ENCODE assay signal across 1 cellular context in the genomic region with DNA sequence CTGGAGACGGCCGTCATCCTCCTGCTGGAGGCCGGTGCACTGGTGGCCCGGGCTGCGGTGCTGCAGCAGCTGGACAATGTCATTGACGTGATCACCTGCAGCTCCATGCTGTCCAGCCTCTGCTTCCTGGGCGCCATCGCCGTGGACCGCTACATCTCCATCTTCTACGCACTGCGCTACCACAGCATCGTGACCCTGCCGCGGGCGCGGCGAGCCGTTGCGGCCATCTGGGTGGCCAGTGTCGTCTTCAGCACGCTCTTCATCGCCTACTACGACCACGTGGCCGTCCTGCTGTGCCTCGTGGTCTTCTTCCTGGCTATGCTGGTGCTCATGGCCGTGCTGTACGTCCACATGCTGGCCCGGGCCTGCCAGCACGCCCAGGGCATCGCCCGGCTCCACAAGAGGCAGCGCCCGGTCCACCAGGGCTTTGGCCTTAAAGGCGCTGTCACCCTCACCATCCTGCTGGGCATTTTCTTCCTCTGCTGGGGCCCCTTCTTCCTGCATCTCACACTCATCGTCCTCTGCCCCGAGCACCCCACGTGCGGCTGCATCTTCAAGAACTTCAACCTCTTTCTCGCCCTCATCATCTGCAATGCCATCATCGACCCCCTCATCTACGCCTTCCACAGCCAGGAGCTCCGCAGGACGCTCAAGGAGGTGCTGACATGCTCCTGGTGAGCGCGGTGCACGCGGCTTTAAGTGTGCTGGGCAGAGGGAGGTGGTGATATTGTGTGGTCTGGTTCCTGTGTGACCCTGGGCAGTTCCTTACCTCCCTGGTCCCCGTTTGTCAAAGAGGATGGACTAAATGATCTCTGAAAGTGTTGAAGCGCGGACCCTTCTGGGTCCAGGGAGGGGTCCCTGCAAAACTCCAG.
TF ChIP-seq lines count a peak whose summit lies in the region.

No MANE protein-coding gene starts in this region.

TF ChIP-seq in SK-N-SH treated with all-trans-retinoic acid at 6 μM for 48 hours, 23 proteins besides CTCF, POLR2A, EP300 and RAD21 (continued from another document):
- TF ChIP-seq CSRNP3 (CRISPR knock-in tag; IDR thresholded peaks at IDR 0.05) (no peak), ZFP3 (CRISPR knock-in tag; IDR thresholded peaks at IDR 0.05) (no peak), BACH2 (CRISPR knock-in tag; IDR thresholded peaks at IDR 0.05; ENCODE audit: borderline replicate concordance) (no peak), ZNF565 (CRISPR knock-in tag; conservative IDR thresholded peaks at IDR 0.05; ENCODE audit: low read depth) (no peak), RARB (CRISPR knock-in tag; IDR thresholded peaks at IDR 0.05) (no peak), ZNF70 (CRISPR knock-in tag; IDR thresholded peaks at IDR 0.05) (no peak), TOX (CRISPR knock-in tag; IDR thresholded peaks at IDR 0.05; ENCODE audit: borderline replicate concordance) (no peak), CSDC2 (CRISPR knock-in tag; IDR thresholded peaks at IDR 0.05) (no peak), POU6F1 (CRISPR knock-in tag; IDR thresholded peaks at IDR 0.05; ENCODE audit: borderline replicate concordance, low read depth) (no peak), ISL1 (CRISPR knock-in tag; IDR thresholded peaks at IDR 0.05) (no peak), TSHZ2 (CRISPR knock-in tag; IDR thresholded peaks at IDR 0.05) (no peak)
